In genomic region chr17:75869282-75870141, GRCh38 we compare ENCODE assay signal across 8 cellular contexts. TPM values are rescaled to one million over a fixed set of nuclear protein-coding genes. Genes with fewer than 3 reads are reported as not detected.
DNase-seq lines count a peak whose midpoint lies in the region; ATAC-seq lines count a peak whose summit lies in the region.
"Had no signal": no experiment of that assay in that cellular context is flagged by ENCODE, and none has a peak within 500 bp of the region (broad histone marks: within the 10 kb centered on the region; RNA-seq: fewer than 3 reads in every experiment).

No MANE protein-coding gene starts in this region.

- peak overlapping the region; percentile 38 for H3K4me2 ChIP-seq in skeletal muscle satellite cell (ENCODE audit: low read length)

- peak; percentile 32 for DNase-seq in NCI-H1092 (lab: John Stamatoyannopoulos, UW)
- peak; percentile 88 for DNase-seq in fibroblast of gingiva (ENCODE audit: low read depth)
- no peak for DNase-seq in activated CD8-positive, alpha-beta memory T cell treated with anti-CD3 and anti-CD28 coated beads, Interleukin-2, amount 50 U/mL, for 48 hours
- DNase-seq in activated gamma-delta T cell (lab: John Stamatoyannopoulos, UW): no peak
- DNase-seq: Kasumi-1, pancreas had no signal

- H3K36me3 ChIP-seq in skeletal muscle satellite cell (ENCODE audit: insufficient read depth, low read length): no peaks in the 10 kb centered on the region
- H3K36me3 ChIP-seq: pancreas had no signal

- no peaks in the 10 kb centered on the region for H3K9me3 ChIP-seq in skeletal muscle satellite cell (replicated peaks; ENCODE audit: low read length)
- H3K9me3 ChIP-seq: pancreas had no signal

- no peak for ATAC-seq in GM21737 (IDR thresholded peaks at IDR 0.05; ENCODE audit: unreplicated experiment)

- no peaks in the 10 kb centered on the region for H3K27me3 ChIP-seq in skeletal muscle satellite cell (ENCODE audit: control insufficient read depth, insufficient read depth, low read length)
- H3K27me3 ChIP-seq: pancreas had no signal

- peak overlapping the region; percentile 6 for H3K9ac ChIP-seq in skeletal muscle satellite cell (ENCODE audit: low read depth, low read length)

- peaks cover 28% of the 10 kb centered on the region for H3K4me1 ChIP-seq in skeletal muscle satellite cell (ENCODE audit: control insufficient read depth, insufficient read depth, low read length)

- no peak overlapping the region for H3K4me3 ChIP-seq in skeletal muscle satellite cell (ENCODE audit: low read length)
- H3K4me3 ChIP-seq: pancreas had no signal

RNA-seq across cellular contexts. Expression of gene TRIM47, which starts 8.9 kb away (rescaled TPM):
- 22.9 and 26.4 TPM in 2 replicates for total RNA-seq in skeletal muscle satellite cell (2012; rRNA removed)

RNA-seq across cellular contexts. Expression of gene WBP2, which starts 14.4 kb away (rescaled TPM):
- 15.1 and 18.5 TPM in 2 replicates for total RNA-seq in skeletal muscle satellite cell (2012; rRNA removed)

RNA-seq across cellular contexts. Expression of gene UNC13D, which starts 25.3 kb away (rescaled TPM):
- total RNA-seq in skeletal muscle satellite cell (2012; rRNA removed): under 0.01 and 1.0 TPM in 2 replicates

RNA-seq across cellular contexts. Expression of gene TRIM65, which starts 27.2 kb away (rescaled TPM):
- 14.2 and 16.0 TPM in 2 replicates for total RNA-seq in skeletal muscle satellite cell (2012; rRNA removed)

RNA-seq across cellular contexts. Expression of gene MRPL38, which starts 35.2 kb away (rescaled TPM):
- 31.2 and 41.1 TPM in 2 replicates for total RNA-seq in skeletal muscle satellite cell (2012; rRNA removed)

Comparison
In these comparisons a context has a peak if more than half of its experiments do, and no peak if none do; other contexts are left out.
1. DNase-seq: peak in NCI-H1092 (single experiment) and fibroblast of gingiva (single experiment); none in activated CD8-positive, alpha-beta memory T cell treated with anti-CD3 and anti-CD28 coated beads, Interleukin-2, amount 50 U/mL, for 48 hours (single experiment) and activated gamma-delta T cell (single experiment).